In genomic region chr3:41742127-41742526, GRCh38 we compare ENCODE assay signal across 19 cellular contexts.
"Had no signal": no experiment of that assay in that cellular context is flagged by ENCODE, and none has a peak within 500 bp of the region (broad histone marks: within the 10 kb centered on the region; RNA-seq: fewer than 3 reads in every experiment).

No MANE protein-coding gene starts in this region.

- H3K4me1 Mint-ChIP-seq: naive thymus-derived CD4-positive, alpha-beta T cell; stimulated activated naive B cell treated with anti-CD40 and anti-IgM and Interleukin-4, amounts not matched to agents 10 μg/mL and 1 μg/mL and 100 μg/mL, for 72 hours; stimulated activated naive CD8-positive, alpha-beta T cell treated with anti-CD3 and anti-CD28 coated beads, Interleukin-15, amount 100 ng/mL, for 72 hours had no signal

- H3K27ac Mint-ChIP-seq: dendritic cell treated with granulocyte-macrophage colony-stimulating factor and Interleukin-4, amounts not matched to agents 40 ng/mL and 50 ng/mL, for 4 days; effector memory CD8-positive, alpha-beta T cell; naive thymus-derived CD4-positive, alpha-beta T cell; stimulated activated naive B cell treated with anti-CD40 and anti-IgM and Interleukin-4, amounts not matched to agents 10 μg/mL and 1 μg/mL and 100 μg/mL, for 72 hours; stimulated activated naive CD8-positive, alpha-beta T cell treated with anti-CD3 and anti-CD28 coated beads, Interleukin-15, amount 100 ng/mL, for 72 hours had no signal

- H3K36me3 ChIP-seq: esophagus squamous epithelium, gastroesophageal sphincter, right atrium auricular region, sigmoid colon, tibial nerve, upper lobe of right lung, vagina had no signal

- H3K27ac ChIP-seq: esophagus squamous epithelium, gastroesophageal sphincter, right atrium auricular region, sigmoid colon, skin epidermis, testis, tibial nerve, upper lobe of right lung, vagina had no signal

- H3K27me3 Mint-ChIP-seq: dendritic cell treated with granulocyte-macrophage colony-stimulating factor and Interleukin-4, amounts not matched to agents 40 ng/mL and 50 ng/mL, for 4 days; effector memory CD8-positive, alpha-beta T cell; naive thymus-derived CD4-positive, alpha-beta T cell; stimulated activated naive B cell treated with anti-CD40 and anti-IgM and Interleukin-4, amounts not matched to agents 10 μg/mL and 1 μg/mL and 100 μg/mL, for 72 hours; stimulated activated naive CD8-positive, alpha-beta T cell treated with anti-CD3 and anti-CD28 coated beads, Interleukin-15, amount 100 ng/mL, for 72 hours had no signal

- DNase-seq: effector memory CD8-positive, alpha-beta T cell; esophagus squamous epithelium; foreskin fibroblast; glutamatergic neuron; left colon; naive thymus-derived CD4-positive, alpha-beta T cell; sigmoid colon; stimulated activated CD4-positive, alpha-beta T cell treated with anti-CD3 and anti-CD28 coated beads, Interleukin-2, amount 100 ng/mL, for 24 hours; stimulated activated CD4-positive, alpha-beta T cell treated with anti-CD3 and anti-CD28 coated beads, Interleukin-4, amount 100 ng/mL, for 4 hours; stimulated activated naive B cell treated with anti-CD40 and anti-IgM and Interleukin-4, amounts not matched to agents 10 μg/mL and 1 μg/mL and 100 μg/mL, for 72 hours; stimulated activated naive CD8-positive, alpha-beta T cell treated with anti-CD3 and anti-CD28 coated beads, Interleukin-15, amount 100 ng/mL, for 72 hours; testis; upper lobe of right lung had no signal

- H3K9me3 ChIP-seq: esophagus squamous epithelium, gastroesophageal sphincter, right atrium auricular region, sigmoid colon, testis, tibial nerve, upper lobe of right lung, vagina had no signal

- H3K9me3 Mint-ChIP-seq: effector memory CD8-positive, alpha-beta T cell had no signal

- H3K4me1 ChIP-seq: esophagus squamous epithelium, gastroesophageal sphincter, right atrium auricular region, sigmoid colon, testis, tibial nerve, upper lobe of right lung, vagina had no signal

- ATAC-seq: effector memory CD8-positive, alpha-beta T cell; gastroesophageal sphincter; left colon; naive thymus-derived CD4-positive, alpha-beta T cell; stimulated activated naive B cell treated with anti-CD40 and anti-IgM and Interleukin-4, amounts not matched to agents 10 μg/mL and 1 μg/mL and 100 μg/mL, for 72 hours; stimulated activated naive CD8-positive, alpha-beta T cell treated with anti-CD3 and anti-CD28 coated beads, Interleukin-15, amount 100 ng/mL, for 72 hours; upper lobe of right lung had no signal

- H3K27me3 ChIP-seq: esophagus squamous epithelium, gastroesophageal sphincter, right atrium auricular region, sigmoid colon, testis, tibial nerve, upper lobe of right lung, vagina had no signal

- H3K4me3 Mint-ChIP-seq: dendritic cell treated with granulocyte-macrophage colony-stimulating factor and Interleukin-4, amounts not matched to agents 40 ng/mL and 50 ng/mL, for 4 days; effector memory CD8-positive, alpha-beta T cell; naive thymus-derived CD4-positive, alpha-beta T cell; stimulated activated naive B cell treated with anti-CD40 and anti-IgM and Interleukin-4, amounts not matched to agents 10 μg/mL and 1 μg/mL and 100 μg/mL, for 72 hours; stimulated activated naive CD8-positive, alpha-beta T cell treated with anti-CD3 and anti-CD28 coated beads, Interleukin-15, amount 100 ng/mL, for 72 hours had no signal

- H3K4me3 ChIP-seq: esophagus squamous epithelium, gastroesophageal sphincter, right atrium auricular region, sigmoid colon, skin epidermis, testis, tibial nerve, upper lobe of right lung, vagina had no signal
